1 cellular context compared by ENCODE assay signal in the genomic region with DNA sequence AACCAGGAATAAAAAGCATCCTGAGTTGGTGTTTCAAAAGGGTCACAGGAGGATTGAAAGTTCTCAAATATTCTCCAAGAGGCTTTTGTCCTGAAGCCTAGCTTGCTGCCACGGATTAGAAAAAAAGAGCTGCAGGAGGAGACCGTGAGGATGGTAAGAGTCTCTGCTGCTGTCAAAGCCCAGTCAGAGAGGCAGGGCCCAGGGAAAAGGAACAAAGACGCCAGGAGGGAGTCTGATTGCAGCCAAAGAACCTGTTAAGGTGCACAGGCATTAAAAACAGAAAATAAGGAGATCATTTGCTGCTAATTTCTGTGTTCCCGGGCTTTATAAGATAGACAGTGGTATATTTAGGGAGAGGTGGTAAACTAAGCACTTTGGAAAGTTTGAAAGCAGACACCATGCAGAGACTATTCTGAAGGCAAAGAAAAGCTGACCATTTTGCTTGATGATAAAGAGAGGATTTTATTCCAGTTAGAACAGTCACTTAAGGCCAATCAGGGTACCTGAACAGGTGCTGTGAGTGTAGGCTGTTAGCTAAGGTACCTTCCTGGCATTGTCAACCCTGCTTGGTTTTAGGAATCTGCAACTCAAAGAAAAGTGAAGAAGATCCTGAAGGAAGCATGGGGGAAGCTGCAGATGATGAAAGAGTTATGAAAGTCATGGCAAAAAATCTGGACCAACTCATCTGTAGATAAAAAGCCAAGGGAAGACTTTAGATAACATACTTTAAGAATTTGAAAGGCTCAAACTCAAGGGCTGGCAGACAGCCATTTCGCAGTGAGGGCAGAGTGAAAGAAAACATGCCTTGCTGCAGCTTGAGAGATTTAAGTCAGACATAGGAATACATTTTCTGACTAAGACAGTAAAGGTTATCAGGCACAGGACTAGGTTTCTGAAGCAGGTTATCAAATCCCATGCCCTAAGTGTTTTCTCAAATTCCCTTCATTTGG.
TF ChIP-seq lines count a peak whose summit lies in the region.

No MANE protein-coding gene starts in this region.

TF ChIP-seq in K562, 482 proteins besides CTCF, POLR2A, EP300 and RAD21 (continued from another document and continues in another):
- TF ChIP-seq, protein P1, sequence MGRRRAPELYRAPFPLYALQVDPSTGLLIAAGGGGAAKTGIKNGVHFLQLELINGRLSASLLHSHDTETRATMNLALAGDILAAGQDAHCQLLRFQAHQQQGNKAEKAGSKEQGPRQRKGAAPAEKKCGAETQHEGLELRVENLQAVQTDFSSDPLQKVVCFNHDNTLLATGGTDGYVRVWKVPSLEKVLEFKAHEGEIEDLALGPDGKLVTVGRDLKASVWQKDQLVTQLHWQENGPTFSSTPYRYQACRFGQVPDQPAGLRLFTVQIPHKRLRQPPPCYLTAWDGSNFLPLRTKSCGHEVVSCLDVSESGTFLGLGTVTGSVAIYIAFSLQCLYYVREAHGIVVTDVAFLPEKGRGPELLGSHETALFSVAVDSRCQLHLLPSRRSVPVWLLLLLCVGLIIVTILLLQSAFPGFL (CRISPR knock-in tag; IDR thresholded peaks at IDR 0.05): no peak
- peak; percentile 72 for TF ChIP-seq MEIS2 (IDR thresholded peaks at IDR 0.05; ENCODE audit: partially characterized antibody)
- TF ChIP-seq JUND (IDR thresholded peaks at IDR 0.05; ENCODE audit: borderline replicate concordance, low read depth, low read length): peak; percentile 74; the same call in 1 of the 2 replicates
- TF ChIP-seq JUND (tag; IDR thresholded peaks at IDR 0.05; ENCODE audit: borderline replicate concordance, low read depth, low read length): no peak; the same call in 2 of the 3 replicates
- TF ChIP-seq, protein P2, sequence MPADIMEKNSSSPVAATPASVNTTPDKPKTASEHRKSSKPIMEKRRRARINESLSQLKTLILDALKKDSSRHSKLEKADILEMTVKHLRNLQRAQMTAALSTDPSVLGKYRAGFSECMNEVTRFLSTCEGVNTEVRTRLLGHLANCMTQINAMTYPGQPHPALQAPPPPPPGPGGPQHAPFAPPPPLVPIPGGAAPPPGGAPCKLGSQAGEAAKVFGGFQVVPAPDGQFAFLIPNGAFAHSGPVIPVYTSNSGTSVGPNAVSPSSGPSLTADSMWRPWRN (IDR thresholded peaks at IDR 0.05; ENCODE audit: low read depth): peak; percentile 58; the same call in 1 of the 2 replicates
- no peak for TF ChIP-seq HOXB6 (CRISPR knock-in tag; IDR thresholded peaks at IDR 0.05; ENCODE audit: borderline replicate concordance)
- TF ChIP-seq RNF2 (IDR thresholded peaks at IDR 0.05): peak; percentile 7; the same call in 1 of the 2 replicates
- TF ChIP-seq, protein P3, sequence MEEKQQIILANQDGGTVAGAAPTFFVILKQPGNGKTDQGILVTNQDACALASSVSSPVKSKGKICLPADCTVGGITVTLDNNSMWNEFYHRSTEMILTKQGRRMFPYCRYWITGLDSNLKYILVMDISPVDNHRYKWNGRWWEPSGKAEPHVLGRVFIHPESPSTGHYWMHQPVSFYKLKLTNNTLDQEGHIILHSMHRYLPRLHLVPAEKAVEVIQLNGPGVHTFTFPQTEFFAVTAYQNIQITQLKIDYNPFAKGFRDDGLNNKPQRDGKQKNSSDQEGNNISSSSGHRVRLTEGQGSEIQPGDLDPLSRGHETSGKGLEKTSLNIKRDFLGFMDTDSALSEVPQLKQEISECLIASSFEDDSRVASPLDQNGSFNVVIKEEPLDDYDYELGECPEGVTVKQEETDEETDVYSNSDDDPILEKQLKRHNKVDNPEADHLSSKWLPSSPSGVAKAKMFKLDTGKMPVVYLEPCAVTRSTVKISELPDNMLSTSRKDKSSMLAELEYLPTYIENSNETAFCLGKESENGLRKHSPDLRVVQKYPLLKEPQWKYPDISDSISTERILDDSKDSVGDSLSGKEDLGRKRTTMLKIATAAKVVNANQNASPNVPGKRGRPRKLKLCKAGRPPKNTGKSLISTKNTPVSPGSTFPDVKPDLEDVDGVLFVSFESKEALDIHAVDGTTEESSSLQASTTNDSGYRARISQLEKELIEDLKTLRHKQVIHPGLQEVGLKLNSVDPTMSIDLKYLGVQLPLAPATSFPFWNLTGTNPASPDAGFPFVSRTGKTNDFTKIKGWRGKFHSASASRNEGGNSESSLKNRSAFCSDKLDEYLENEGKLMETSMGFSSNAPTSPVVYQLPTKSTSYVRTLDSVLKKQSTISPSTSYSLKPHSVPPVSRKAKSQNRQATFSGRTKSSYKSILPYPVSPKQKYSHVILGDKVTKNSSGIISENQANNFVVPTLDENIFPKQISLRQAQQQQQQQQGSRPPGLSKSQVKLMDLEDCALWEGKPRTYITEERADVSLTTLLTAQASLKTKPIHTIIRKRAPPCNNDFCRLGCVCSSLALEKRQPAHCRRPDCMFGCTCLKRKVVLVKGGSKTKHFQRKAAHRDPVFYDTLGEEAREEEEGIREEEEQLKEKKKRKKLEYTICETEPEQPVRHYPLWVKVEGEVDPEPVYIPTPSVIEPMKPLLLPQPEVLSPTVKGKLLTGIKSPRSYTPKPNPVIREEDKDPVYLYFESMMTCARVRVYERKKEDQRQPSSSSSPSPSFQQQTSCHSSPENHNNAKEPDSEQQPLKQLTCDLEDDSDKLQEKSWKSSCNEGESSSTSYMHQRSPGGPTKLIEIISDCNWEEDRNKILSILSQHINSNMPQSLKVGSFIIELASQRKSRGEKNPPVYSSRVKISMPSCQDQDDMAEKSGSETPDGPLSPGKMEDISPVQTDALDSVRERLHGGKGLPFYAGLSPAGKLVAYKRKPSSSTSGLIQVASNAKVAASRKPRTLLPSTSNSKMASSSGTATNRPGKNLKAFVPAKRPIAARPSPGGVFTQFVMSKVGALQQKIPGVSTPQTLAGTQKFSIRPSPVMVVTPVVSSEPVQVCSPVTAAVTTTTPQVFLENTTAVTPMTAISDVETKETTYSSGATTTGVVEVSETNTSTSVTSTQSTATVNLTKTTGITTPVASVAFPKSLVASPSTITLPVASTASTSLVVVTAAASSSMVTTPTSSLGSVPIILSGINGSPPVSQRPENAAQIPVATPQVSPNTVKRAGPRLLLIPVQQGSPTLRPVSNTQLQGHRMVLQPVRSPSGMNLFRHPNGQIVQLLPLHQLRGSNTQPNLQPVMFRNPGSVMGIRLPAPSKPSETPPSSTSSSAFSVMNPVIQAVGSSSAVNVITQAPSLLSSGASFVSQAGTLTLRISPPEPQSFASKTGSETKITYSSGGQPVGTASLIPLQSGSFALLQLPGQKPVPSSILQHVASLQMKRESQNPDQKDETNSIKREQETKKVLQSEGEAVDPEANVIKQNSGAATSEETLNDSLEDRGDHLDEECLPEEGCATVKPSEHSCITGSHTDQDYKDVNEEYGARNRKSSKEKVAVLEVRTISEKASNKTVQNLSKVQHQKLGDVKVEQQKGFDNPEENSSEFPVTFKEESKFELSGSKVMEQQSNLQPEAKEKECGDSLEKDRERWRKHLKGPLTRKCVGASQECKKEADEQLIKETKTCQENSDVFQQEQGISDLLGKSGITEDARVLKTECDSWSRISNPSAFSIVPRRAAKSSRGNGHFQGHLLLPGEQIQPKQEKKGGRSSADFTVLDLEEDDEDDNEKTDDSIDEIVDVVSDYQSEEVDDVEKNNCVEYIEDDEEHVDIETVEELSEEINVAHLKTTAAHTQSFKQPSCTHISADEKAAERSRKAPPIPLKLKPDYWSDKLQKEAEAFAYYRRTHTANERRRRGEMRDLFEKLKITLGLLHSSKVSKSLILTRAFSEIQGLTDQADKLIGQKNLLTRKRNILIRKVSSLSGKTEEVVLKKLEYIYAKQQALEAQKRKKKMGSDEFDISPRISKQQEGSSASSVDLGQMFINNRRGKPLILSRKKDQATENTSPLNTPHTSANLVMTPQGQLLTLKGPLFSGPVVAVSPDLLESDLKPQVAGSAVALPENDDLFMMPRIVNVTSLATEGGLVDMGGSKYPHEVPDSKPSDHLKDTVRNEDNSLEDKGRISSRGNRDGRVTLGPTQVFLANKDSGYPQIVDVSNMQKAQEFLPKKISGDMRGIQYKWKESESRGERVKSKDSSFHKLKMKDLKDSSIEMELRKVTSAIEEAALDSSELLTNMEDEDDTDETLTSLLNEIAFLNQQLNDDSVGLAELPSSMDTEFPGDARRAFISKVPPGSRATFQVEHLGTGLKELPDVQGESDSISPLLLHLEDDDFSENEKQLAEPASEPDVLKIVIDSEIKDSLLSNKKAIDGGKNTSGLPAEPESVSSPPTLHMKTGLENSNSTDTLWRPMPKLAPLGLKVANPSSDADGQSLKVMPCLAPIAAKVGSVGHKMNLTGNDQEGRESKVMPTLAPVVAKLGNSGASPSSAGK (IDR thresholded peaks at IDR 0.05): 0 out of 2 replicates have a peak, but pooled peaks have one; percentile 3
- peak; percentile 82 for TF ChIP-seq FOXJ2 (tag; IDR thresholded peaks at IDR 0.05)
- TF ChIP-seq ADNP (tag; IDR thresholded peaks at IDR 0.05): peak; percentile 74; the same call in 1 of the 2 replicates
- no peak for TF ChIP-seq SMC3 (conservative IDR thresholded peaks at IDR 0.05; ENCODE audit: insufficient read depth, low read depth, low read length)
- TF ChIP-seq ELF4 (CRISPR knock-in tag; IDR thresholded peaks at IDR 0.05): no peak
- TF ChIP-seq RBM17 (IDR thresholded peaks at IDR 0.05; ENCODE audit: borderline replicate concordance, low read depth, low read length): no peak
- no peak for TF ChIP-seq CHD1 (IDR thresholded peaks at IDR 0.05; ENCODE audit: low read length)
- TF ChIP-seq, protein P4, sequence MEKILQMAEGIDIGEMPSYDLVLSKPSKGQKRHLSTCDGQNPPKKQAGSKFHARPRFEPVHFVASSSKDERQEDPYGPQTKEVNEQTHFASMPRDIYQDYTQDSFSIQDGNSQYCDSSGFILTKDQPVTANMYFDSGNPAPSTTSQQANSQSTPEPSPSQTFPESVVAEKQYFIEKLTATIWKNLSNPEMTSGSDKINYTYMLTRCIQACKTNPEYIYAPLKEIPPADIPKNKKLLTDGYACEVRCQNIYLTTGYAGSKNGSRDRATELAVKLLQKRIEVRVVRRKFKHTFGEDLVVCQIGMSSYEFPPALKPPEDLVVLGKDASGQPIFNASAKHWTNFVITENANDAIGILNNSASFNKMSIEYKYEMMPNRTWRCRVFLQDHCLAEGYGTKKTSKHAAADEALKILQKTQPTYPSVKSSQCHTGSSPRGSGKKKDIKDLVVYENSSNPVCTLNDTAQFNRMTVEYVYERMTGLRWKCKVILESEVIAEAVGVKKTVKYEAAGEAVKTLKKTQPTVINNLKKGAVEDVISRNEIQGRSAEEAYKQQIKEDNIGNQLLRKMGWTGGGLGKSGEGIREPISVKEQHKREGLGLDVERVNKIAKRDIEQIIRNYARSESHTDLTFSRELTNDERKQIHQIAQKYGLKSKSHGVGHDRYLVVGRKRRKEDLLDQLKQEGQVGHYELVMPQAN (IDR thresholded peaks at IDR 0.05; ENCODE audit: borderline replicate concordance): no peak
- peak; percentile 72 for TF ChIP-seq EP400 (IDR thresholded peaks at IDR 0.05)
- no peak for TF ChIP-seq LARP7 (IDR thresholded peaks at IDR 0.05)
- TF ChIP-seq CTBP1 (IDR thresholded peaks at IDR 0.05; ENCODE audit: borderline replicate concordance): peak; percentile 96
- no peak for TF ChIP-seq HNRNPLL (IDR thresholded peaks at IDR 0.05; ENCODE audit: low read depth, low read length, poor library complexity, severe bottlenecking)
- TF ChIP-seq FOXP1 (CRISPR knock-in tag; IDR thresholded peaks at IDR 0.05): no peak
- no peak; the same call in 1 of the 2 replicates for TF ChIP-seq ZNF24 (IDR thresholded peaks at IDR 0.05)
- no peak for TF ChIP-seq ZNF778 (CRISPR knock-in tag; IDR thresholded peaks at IDR 0.05)
- TF ChIP-seq, protein P5, sequence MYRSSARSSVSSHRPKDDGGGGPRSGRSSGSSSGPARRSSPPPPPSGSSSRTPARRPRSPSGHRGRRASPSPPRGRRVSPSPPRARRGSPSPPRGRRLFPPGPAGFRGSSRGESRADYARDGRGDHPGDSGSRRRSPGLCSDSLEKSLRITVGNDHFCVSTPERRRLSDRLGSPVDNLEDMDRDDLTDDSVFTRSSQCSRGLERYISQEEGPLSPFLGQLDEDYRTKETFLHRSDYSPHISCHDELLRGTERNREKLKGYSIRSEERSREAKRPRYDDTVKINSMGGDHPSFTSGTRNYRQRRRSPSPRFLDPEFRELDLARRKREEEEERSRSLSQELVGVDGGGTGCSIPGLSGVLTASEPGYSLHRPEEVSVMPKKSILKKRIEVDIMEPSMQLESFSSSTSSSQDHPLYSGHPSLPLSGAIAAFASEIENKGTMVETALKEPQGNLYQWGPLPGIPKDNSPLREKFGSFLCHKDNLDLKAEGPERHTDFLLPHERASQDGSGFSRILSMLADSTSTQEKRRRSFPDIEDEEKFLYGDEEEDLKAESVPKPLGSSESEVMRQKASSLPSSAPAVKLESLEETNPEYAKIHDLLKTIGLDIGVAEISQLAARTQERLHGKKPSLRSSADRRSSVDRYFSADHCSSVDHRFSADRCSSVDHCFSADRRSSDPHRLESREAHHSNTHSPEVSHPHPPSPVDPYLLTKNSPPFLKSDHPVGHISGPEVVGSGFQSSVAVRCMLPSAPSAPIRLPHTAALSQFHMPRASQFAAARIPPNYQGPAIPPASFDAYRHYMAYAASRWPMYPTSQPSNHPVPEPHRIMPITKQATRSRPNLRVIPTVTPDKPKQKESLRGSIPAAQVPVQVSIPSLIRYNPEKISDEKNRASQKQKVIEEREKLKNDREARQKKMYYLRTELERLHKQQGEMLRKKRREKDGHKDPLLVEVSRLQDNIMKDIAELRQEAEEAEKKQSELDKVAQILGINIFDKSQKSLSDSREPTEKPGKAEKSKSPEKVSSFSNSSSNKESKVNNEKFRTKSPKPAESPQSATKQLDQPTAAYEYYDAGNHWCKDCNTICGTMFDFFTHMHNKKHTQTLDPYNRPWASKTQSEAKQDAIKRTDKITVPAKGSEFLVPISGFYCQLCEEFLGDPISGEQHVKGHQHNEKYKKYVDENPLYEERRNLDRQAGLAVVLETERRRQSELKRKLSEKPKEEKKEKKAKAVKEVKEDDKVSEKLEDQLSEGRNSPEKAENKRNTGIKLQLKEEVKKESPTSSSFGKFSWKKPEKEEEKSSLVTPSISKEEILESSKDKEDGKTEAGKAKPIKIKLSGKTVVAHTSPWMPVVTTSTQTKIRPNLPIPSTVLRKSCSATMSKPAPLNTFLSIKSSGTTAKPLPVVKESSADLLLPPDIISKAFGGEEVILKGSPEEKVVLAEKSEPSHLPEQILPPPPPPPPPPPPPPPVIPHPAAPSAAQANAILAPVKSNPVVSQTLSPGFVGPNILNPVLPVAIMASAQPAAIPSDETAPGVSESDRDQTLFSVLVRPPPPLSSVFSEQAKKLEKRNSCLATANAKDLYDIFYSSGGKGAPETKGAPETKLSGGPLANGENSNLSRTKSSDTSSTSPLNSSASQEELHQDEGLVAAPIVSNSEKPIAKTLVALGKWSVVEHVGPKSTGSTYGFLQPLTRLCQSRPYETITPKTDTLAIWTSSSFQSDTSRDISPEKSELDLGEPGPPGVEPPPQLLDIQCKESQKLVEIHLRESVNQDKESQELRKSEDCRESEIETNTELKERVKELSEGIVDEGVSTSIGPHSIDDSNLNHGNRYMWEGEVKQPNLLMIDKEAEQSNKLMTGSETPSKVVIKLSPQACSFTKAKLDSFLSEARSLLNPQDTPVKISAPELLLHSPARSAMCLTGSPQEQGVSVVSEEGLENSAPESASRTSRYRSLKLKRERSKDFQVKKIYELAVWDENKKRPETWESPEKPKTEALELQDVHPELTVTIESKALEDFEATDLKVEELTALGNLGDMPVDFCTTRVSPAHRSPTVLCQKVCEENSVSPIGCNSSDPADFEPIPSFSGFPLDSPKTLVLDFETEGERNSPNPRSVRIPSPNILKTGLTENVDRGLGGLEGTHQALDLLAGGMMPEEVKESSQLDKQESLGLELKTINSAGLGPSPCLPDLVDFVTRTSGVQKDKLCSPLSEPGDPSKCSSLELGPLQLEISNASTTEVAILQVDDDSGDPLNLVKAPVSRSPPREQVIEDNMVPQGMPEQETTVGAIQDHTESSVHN (IDR thresholded peaks at IDR 0.05; ENCODE audit: borderline replicate concordance in 1 of 2, low read depth in 1 of 2): 0 out of 4 replicates have a peak, but pooled peaks of 1 of the 2 experiments have one; percentile 60
- TF ChIP-seq JUN (IDR thresholded peaks at IDR 0.05; ENCODE audit: borderline replicate concordance, low read depth, low read length): peak; percentile 44; the same call in 1 of the 2 replicates
- TF ChIP-seq JUN (CRISPR knock-in tag; IDR thresholded peaks at IDR 0.05; ENCODE audit: borderline replicate concordance): no peak
